In genomic region chr10:13656337-13657183, GRCh38 we compare ENCODE assay signal across 25 cellular contexts.
"Had no signal": no experiment of that assay in that cellular context is flagged by ENCODE, and none has a peak within 500 bp of the region (broad histone marks: within the 10 kb centered on the region; RNA-seq: fewer than 3 reads in every experiment).

No MANE protein-coding gene starts in this region.

- H3K4me1 ChIP-seq: thyroid gland had no signal

- H3K36me3 Mint-ChIP-seq: memory B cell, natural killer cell had no signal

- H3K27me3 Mint-ChIP-seq: effector memory CD8-positive, alpha-beta T cell; memory B cell had no signal

- H2AFZ ChIP-seq: parathyroid adenoma had no signal

- H3K27ac ChIP-seq: esophagus squamous epithelium, neutrophil, parathyroid adenoma, sigmoid colon, stomach, thyroid gland, vagina had no signal

- H3K4me3 Mint-ChIP-seq: effector memory CD8-positive, alpha-beta T cell; immature natural killer cell; memory B cell; natural killer cell; stimulated activated naive B cell treated with anti-CD40 and anti-IgM and Interleukin-4, amounts not matched to agents 10 μg/mL and 1 μg/mL and 100 μg/mL, for 72 hours had no signal

- ATAC-seq: effector memory CD8-positive, alpha-beta T cell; left ventricle myocardium superior; natural killer cell; stimulated activated naive B cell treated with anti-CD40 and anti-IgM and Interleukin-4, amounts not matched to agents 10 μg/mL and 1 μg/mL and 100 μg/mL, for 72 hours had no signal

- H3K27ac Mint-ChIP-seq: effector memory CD8-positive, alpha-beta T cell; immature natural killer cell; memory B cell; natural killer cell; progenitor cell of endocrine pancreas; stimulated activated naive B cell treated with anti-CD40 and anti-IgM and Interleukin-4, amounts not matched to agents 10 μg/mL and 1 μg/mL and 100 μg/mL, for 72 hours had no signal

- H3K9ac ChIP-seq: parathyroid adenoma had no signal

- H3K9me3 ChIP-seq: esophagus squamous epithelium, neutrophil, sigmoid colon, stomach, thyroid gland, vagina had no signal

- FAIRE-seq: endometrium, keratinocyte had no signal

- DNase-seq: cortex of kidney; effector memory CD8-positive, alpha-beta T cell; erythroblast; esophagus squamous epithelium; foreskin melanocyte; glutamatergic neuron; hypothalamus; immature natural killer cell; left ventricle myocardium superior; natural killer cell; sigmoid colon; stimulated activated CD4-positive, alpha-beta T cell treated with anti-CD3 and anti-CD28 coated beads, Interleukin-2, amount 100 ng/mL, for 24 hours; stimulated activated CD4-positive, alpha-beta T cell treated with anti-CD3 and anti-CD28 coated beads, Interleukin-4, amount 100 ng/mL, for 24 hours; stimulated activated naive B cell treated with anti-CD40 and anti-IgM and Interleukin-4, amounts not matched to agents 10 μg/mL and 1 μg/mL and 100 μg/mL, for 72 hours; stomach; thyroid gland; trophoblast cell had no signal

- H3K9me3 Mint-ChIP-seq: effector memory CD8-positive, alpha-beta T cell; immature natural killer cell; memory B cell; natural killer cell; stimulated activated naive B cell treated with anti-CD40 and anti-IgM and Interleukin-4, amounts not matched to agents 10 μg/mL and 1 μg/mL and 100 μg/mL, for 72 hours had no signal

- H3K4me3 ChIP-seq: esophagus squamous epithelium, lung, sigmoid colon, stomach, thyroid gland, vagina had no signal

- H3K27me3 ChIP-seq: esophagus squamous epithelium, sigmoid colon, stomach, thyroid gland, vagina had no signal

- H3K79me2 ChIP-seq: parathyroid adenoma had no signal
